Comparison of ENCODE assay signal across 11 cellular contexts in genomic region chr9:107480386-107480789, GRCh38. TPM values are rescaled to one million over a fixed set of nuclear protein-coding genes. Genes with fewer than 3 reads are reported as not detected.
DNase-seq lines count a peak whose midpoint lies in the region; ATAC-seq, FAIRE-seq and TF ChIP-seq lines count a peak whose summit lies in the region.
"Had no signal": no experiment of that assay in that cellular context is flagged by ENCODE, and none has a peak within 500 bp of the region (broad histone marks: within the 10 kb centered on the region; RNA-seq: fewer than 3 reads in every experiment).

No MANE protein-coding gene starts in this region.

- TF ChIP-seq CTCF in fibroblast of pulmonary artery (IDR thresholded peaks at IDR 0.05; ENCODE audit: low read length, missing control alignments) (no peak), gastrocnemius medialis (IDR thresholded peaks at IDR 0.05 in 4 of 5, conservative IDR thresholded peaks at IDR 0.05 in 1 of 5) (no peak)

- peak; percentile 68 to 85 for ATAC-seq in gastrocnemius medialis
- ATAC-seq in activated T-cell treated with anti-CD3 and anti-CD28 coated beads, Interleukin-2, amount 50 U/mL, for 4 hours: no peak
- no peak for ATAC-seq in GM18909 (IDR thresholded peaks at IDR 0.05; ENCODE audit: poor library complexity, unreplicated experiment)
- ATAC-seq: T-helper 17 cell had no signal

- peak; percentile 65 for FAIRE-seq in RCC 7860 (lab: Jason Lieb, UNC)

- no peak overlapping the region for H3K4me3 Mint-ChIP-seq in activated T-cell treated with anti-CD3 and anti-CD28 coated beads, Interleukin-2, amount 50 U/mL, for 4 hours
- H3K4me3 Mint-ChIP-seq: T-helper 17 cell had no signal

- no peaks in the 10 kb centered on the region for H3K9me3 ChIP-seq in gastrocnemius medialis

- peaks cover 0 to 6% of the 10 kb centered on the region in 2 donors for H3K36me3 ChIP-seq in gastrocnemius medialis

- H3K4me1 ChIP-seq in gastrocnemius medialis: peaks cover 6% of the 10 kb centered on the region in 2 donors

- intact Hi-C loops in gastrocnemius medialis (cut with DNase I; ENCODE audit: low total_unique reads): loop anchor here (5.0 kb wide), 2 partner anchors 677 to 1282 kb away; no protein-coding TSS in a partner anchor

- in situ Hi-C loops in gastrocnemius medialis (cut with MboI; ENCODE audit: low sequenced_read_pairs in 4 of 4): loop anchor here (25.0 kb wide), 2 partner anchors 157 to 257 kb away; no protein-coding TSS in a partner anchor

- peak; percentile 8 for DNase-seq in GF-D8 (lab: John Stamatoyannopoulos, UW)
- DNase-seq in RCC 7860 (ENCODE audit: low spot score): peak; percentile 18
- peak; percentile 85 for DNase-seq in fibroblast of pulmonary artery (ENCODE audit: low read depth)
- peak in 1 of 2 donors; percentile 73 for DNase-seq in gastrocnemius medialis
- no peak for DNase-seq in NCI-H1417 treated with DMSO at 0.1 percent for 48 hours (lab: John Stamatoyannopoulos, UW)
- DNase-seq in activated T-cell treated with anti-CD3 and anti-CD28 coated beads, Interleukin-2, amount 50 U/mL, for 4 hours: no peak
- no peak for DNase-seq in NCI-H2227 treated with DMSO at 0.1 percent for 48 hours (lab: John Stamatoyannopoulos, UW)
- DNase-seq: activated naive CD4-positive, alpha-beta T cell treated with anti-CD3 and anti-CD28 coated beads, Interleukin-2, amount 50 U/mL, for 16 hours; hippocampal formation; T-helper 17 cell had no signal

- H3K9me3 Mint-ChIP-seq in activated T-cell treated with anti-CD3 and anti-CD28 coated beads, Interleukin-2, amount 50 U/mL, for 4 hours: no peaks in the 10 kb centered on the region

- no peaks in the 10 kb centered on the region for H3K36me3 Mint-ChIP-seq in activated T-cell treated with anti-CD3 and anti-CD28 coated beads, Interleukin-2, amount 50 U/mL, for 4 hours (ENCODE audit: insufficient read depth)

- H3K4me1 Mint-ChIP-seq in activated T-cell treated with anti-CD3 and anti-CD28 coated beads, Interleukin-2, amount 50 U/mL, for 4 hours (ENCODE audit: low read depth): no peaks in the 10 kb centered on the region
- H3K4me1 Mint-ChIP-seq: T-helper 17 cell had no signal

- H3K4me3 ChIP-seq in fibroblast of pulmonary artery (replicated peaks; ENCODE audit: low read depth, low read length) (peak overlapping the region; percentile 2), gastrocnemius medialis (peak overlapping the region in 1 of 4 donors; percentile 8)

- peak overlapping the region in 2 of 4 donors; percentile 46 to 57 for H3K27ac ChIP-seq in gastrocnemius medialis

- no peak for TF ChIP-seq POLR2A in gastrocnemius medialis (IDR thresholded peaks at IDR 0.05)

- no peaks in the 10 kb centered on the region for H3K27me3 ChIP-seq in gastrocnemius medialis

- peaks cover 17% of the 10 kb centered on the region for H3K27me3 Mint-ChIP-seq in activated T-cell treated with anti-CD3 and anti-CD28 coated beads, Interleukin-2, amount 50 U/mL, for 4 hours (ENCODE audit: low read depth)

RNA-seq across cellular contexts. Expression of gene KLF4, which starts 9.2 kb away (rescaled TPM):
- total RNA-seq in gastrocnemius medialis: 10 to 100 TPM; 15.7 to 62.6 (median 32.4) TPM
- under 1 TPM; 0.35 to 0.56 (median 0.50) TPM for total RNA-seq in activated T-cell treated with anti-CD3 and anti-CD28 coated beads, Interleukin-2, amount 50 U/mL, for 4 hours

Comparison
In these comparisons a context has a peak if more than half of its experiments do, and no peak if none do; other contexts are left out.
1. DNase-seq: peak in GF-D8 (single experiment), RCC 7860 (single experiment) and fibroblast of pulmonary artery (single experiment); none in NCI-H1417 treated with DMSO at 0.1 percent for 48 hours (single experiment), activated T-cell treated with anti-CD3 and anti-CD28 coated beads, Interleukin-2, amount 50 U/mL, for 4 hours (single experiment) and NCI-H2227 treated with DMSO at 0.1 percent for 48 hours (single experiment).
2. ATAC-seq: peak in gastrocnemius medialis (2 of 2); none in activated T-cell treated with anti-CD3 and anti-CD28 coated beads, Interleukin-2, amount 50 U/mL, for 4 hours (0 of 2) and GM18909 (single experiment).
3. RNA of gene KLF4, which starts 9.2 kb away (total RNA-seq): 15.7 to 62.6 TPM in gastrocnemius medialis; 0.35 to 0.56 TPM in activated T-cell treated with anti-CD3 and anti-CD28 coated beads, Interleukin-2, amount 50 U/mL, for 4 hours; every median in the first group is over 10 times any median in the second.